In the genomic region with DNA sequence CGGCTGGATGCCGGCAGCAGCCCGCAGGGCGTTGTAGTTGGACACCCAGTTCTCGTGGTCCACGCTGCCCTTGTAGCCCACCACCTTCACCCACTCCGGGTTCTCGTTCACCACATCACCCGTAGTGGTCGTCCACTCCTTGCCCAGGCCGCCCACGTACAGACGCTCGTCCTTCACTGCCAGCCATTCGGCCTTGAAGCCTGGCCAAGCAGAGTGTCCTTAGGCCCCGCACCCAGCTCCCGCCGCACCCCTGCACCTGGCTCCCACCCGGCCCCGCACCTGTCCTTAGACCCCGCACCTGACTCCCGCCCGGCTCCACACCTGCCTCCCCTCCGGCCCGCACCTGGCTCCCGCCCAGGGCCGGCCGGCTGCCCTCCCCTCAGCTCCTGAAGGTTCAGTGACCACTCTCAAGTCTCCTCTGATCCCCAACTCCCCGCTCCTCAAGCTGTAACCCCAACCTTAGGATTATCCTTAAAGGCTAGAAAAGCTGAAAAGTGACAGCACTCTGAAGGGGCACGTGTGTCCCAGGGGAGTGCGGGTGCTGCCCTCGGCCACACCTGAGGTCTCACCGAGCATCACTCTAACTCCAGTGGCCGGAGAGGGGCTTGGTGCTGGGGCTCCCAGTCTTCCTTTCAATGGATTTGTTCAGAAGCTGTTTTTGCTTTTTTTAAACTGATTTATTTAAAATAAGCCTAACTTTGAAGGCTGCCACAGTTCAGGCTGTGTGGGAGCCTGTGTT, we compare ENCODE assay signal across 15 cellular contexts. TPM values are rescaled to one million over a fixed set of nuclear protein-coding genes. Genes with fewer than 3 reads are reported as not detected.
DNase-seq lines count a peak whose midpoint lies in the region; ATAC-seq and TF ChIP-seq lines count a peak whose summit lies in the region.
"Had no signal": no experiment of that assay in that cellular context is flagged by ENCODE, and none has a peak within 500 bp of the region (broad histone marks: within the 10 kb centered on the region; RNA-seq: fewer than 3 reads in every experiment).

No MANE protein-coding gene starts in this region.

- peaks cover 78% of the 10 kb centered on the region for H3K79me2 ChIP-seq in osteoblast (ENCODE audit: insufficient read depth, low read length)

- ATAC-seq in right cardiac atrium, result no peak
- no peak for ATAC-seq in left ventricle myocardium superior
- ATAC-seq in effector memory CD8-positive, alpha-beta T cell (replicated peaks), result no peak
- ATAC-seq in HG03354 (IDR thresholded peaks at IDR 0.05; ENCODE audit: poor library complexity, severe bottlenecking, unreplicated experiment), result no peak
- ATAC-seq: T-helper 17 cell had no signal

- H3K9me3 ChIP-seq in right cardiac atrium (ENCODE audit: control insufficient read depth, low read length) (no peaks in the 10 kb centered on the region), osteoblast (ENCODE audit: low read depth, low read length) (no peaks in the 10 kb centered on the region)

- H3K4me2 ChIP-seq in osteoblast (ENCODE audit: insufficient read depth, low read length), result no peak overlapping the region

- peaks cover 39% of the 10 kb centered on the region for H4K20me1 ChIP-seq in osteoblast (ENCODE audit: insufficient read depth, low read length)

- peak; percentile 13 to 73 (median 64) for DNase-seq in right cardiac atrium
- no peak for DNase-seq in left ventricle myocardium superior
- DNase-seq in effector memory CD8-positive, alpha-beta T cell, result no peak
- DNase-seq in osteoblast (ENCODE audit: insufficient read length, low spot score, missing footprints), result peak; percentile 62
- no peak for DNase-seq in stimulated activated CD4-positive, alpha-beta T cell treated with anti-CD3 and anti-CD28 coated beads, Interleukin-12 subunit alpha, Interleukin-12 subunit beta, amount 100 ng/mL, for 4 hours
- no peak for DNase-seq in Ammon's horn (ENCODE audit: low spot score)
- DNase-seq in middle frontal gyrus (ENCODE audit: extremely low spot score, low spot score), result no peak
- DNase-seq: activated CD4-positive, alpha-beta T cell treated with anti-CD3 and anti-CD28 coated beads for 1 hour; central memory CD4-positive, alpha-beta T cell; foreskin melanocyte; mesendoderm; NCI-H82; T-helper 17 cell had no signal

- peak overlapping the region; percentile 51 to 62 for H3K27ac Mint-ChIP-seq in effector memory CD8-positive, alpha-beta T cell
- H3K27ac Mint-ChIP-seq: activated naive CD4-positive, alpha-beta T cell treated with anti-CD3 and anti-CD28 coated beads, Interleukin-2, amount 50 U/mL, for 24 hours; T-helper 17 cell had no signal

- no peak for TF ChIP-seq CTCF in osteoblast (IDR thresholded peaks at IDR 0.05; ENCODE audit: extremely low read depth, low read depth, low read length)

- peaks cover 5 to 7% of the 10 kb centered on the region in 2 donors for H3K4me1 Mint-ChIP-seq in effector memory CD8-positive, alpha-beta T cell (ENCODE audit: low read depth in 2 of 2)
- H3K4me1 Mint-ChIP-seq: activated naive CD4-positive, alpha-beta T cell treated with anti-CD3 and anti-CD28 coated beads, Interleukin-2, amount 50 U/mL, for 24 hours had no signal

- H3K36me3 Mint-ChIP-seq in effector memory CD8-positive, alpha-beta T cell (ENCODE audit: insufficient read depth), result peaks cover 45% of the 10 kb centered on the region
- H3K36me3 Mint-ChIP-seq: activated naive CD4-positive, alpha-beta T cell treated with anti-CD3 and anti-CD28 coated beads, Interleukin-2, amount 50 U/mL, for 24 hours had no signal

- intact Hi-C loops in right cardiac atrium (cut with DNase I), result loop anchor here in 1 of 4 donors (10.0 kb wide), 1 partner anchor 400 kb away; no protein-coding TSS in a partner anchor
- intact Hi-C loops in left ventricle myocardium superior (cut with micrococcal nuclease), result no loop called here

- H3K27me3 ChIP-seq in right cardiac atrium (ENCODE audit: control insufficient read depth, insufficient read depth), result no peaks in the 10 kb centered on the region
- no peaks in the 10 kb centered on the region for H3K27me3 ChIP-seq in osteoblast (ENCODE audit: insufficient read depth, low read length)

- no peak overlapping the region for H3K4me3 Mint-ChIP-seq in effector memory CD8-positive, alpha-beta T cell
- H3K4me3 Mint-ChIP-seq: activated naive CD4-positive, alpha-beta T cell treated with anti-CD3 and anti-CD28 coated beads, Interleukin-2, amount 50 U/mL, for 24 hours; T-helper 17 cell had no signal

- no peak overlapping the region for H2AFZ ChIP-seq in osteoblast (ENCODE audit: low read length)

- 95% methylated on average over 34 of the region's 34 CpGs for WGBS in right cardiac atrium

- H3K4me3 ChIP-seq in right cardiac atrium (ENCODE audit: low read length), result no peak overlapping the region
- no peak overlapping the region for H3K4me3 ChIP-seq in osteoblast (ENCODE audit: insufficient read depth, low read length)

- peaks cover 62% of the 10 kb centered on the region for H3K36me3 ChIP-seq in osteoblast (ENCODE audit: insufficient read depth, low read length)

- peaks cover 6% of the 10 kb centered on the region for H3K4me1 ChIP-seq in right cardiac atrium (ENCODE audit: control insufficient read depth, insufficient read depth, low read length)
- H3K4me1 ChIP-seq in osteoblast (ENCODE audit: insufficient read depth, low read length), result peaks cover 9% of the 10 kb centered on the region

- H3K27me3 Mint-ChIP-seq in effector memory CD8-positive, alpha-beta T cell, result no peaks in the 10 kb centered on the region
- H3K27me3 Mint-ChIP-seq: activated naive CD4-positive, alpha-beta T cell treated with anti-CD3 and anti-CD28 coated beads, Interleukin-2, amount 50 U/mL, for 24 hours; T-helper 17 cell had no signal

- H3K27ac ChIP-seq in right cardiac atrium (ENCODE audit: low read length), result no peak overlapping the region
- H3K27ac ChIP-seq in osteoblast (ENCODE audit: low read depth, low read length), result no peak overlapping the region

- no peaks in the 10 kb centered on the region for H3K9me3 Mint-ChIP-seq in effector memory CD8-positive, alpha-beta T cell
- H3K9me3 Mint-ChIP-seq: activated naive CD4-positive, alpha-beta T cell treated with anti-CD3 and anti-CD28 coated beads, Interleukin-2, amount 50 U/mL, for 24 hours had no signal

RNA-seq across cellular contexts. Expression of a gene that starts 14.4 kb away (rescaled TPM):
- total RNA-seq in right cardiac atrium (10 to 100 TPM; 28.1 to 38.8 (median 33.3) TPM), left ventricle myocardium superior (28.2 TPM), osteoblast (49.2 and 51.3 TPM in 2 replicates)
- 13.6 TPM for polyA plus RNA-seq in right cardiac atrium

RNA-seq across cellular contexts. Expression of a gene that starts 15.5 kb away (rescaled TPM):
- 100 to 1,000 TPM; 439 to 581 (median 506) TPM for total RNA-seq in right cardiac atrium
- 397 TPM for polyA plus RNA-seq in right cardiac atrium
- total RNA-seq in left ventricle myocardium superior, result 822 TPM
- total RNA-seq in osteoblast, result 388 and 457 TPM in 2 replicates

RNA-seq across cellular contexts. Expression of a gene that starts 28.8 kb away (rescaled TPM):
- total RNA-seq in right cardiac atrium (100 to 1,000 TPM; 232 to 655 (median 355) TPM), left ventricle myocardium superior (247 TPM), osteoblast (13.8 and 14.4 TPM in 2 replicates)
- 286 TPM for polyA plus RNA-seq in right cardiac atrium

Comparison
In these comparisons a context has a peak if more than half of its experiments do, and no peak if none do; other contexts are left out.
1. DNase-seq: peak in right cardiac atrium (3 of 3) and osteoblast (single experiment); none in left ventricle myocardium superior (single experiment), effector memory CD8-positive, alpha-beta T cell (0 of 3), stimulated activated CD4-positive, alpha-beta T cell treated with anti-CD3 and anti-CD28 coated beads, Interleukin-12 subunit alpha, Interleukin-12 subunit beta, amount 100 ng/mL, for 4 hours (single experiment), Ammon's horn (single experiment) and middle frontal gyrus (single experiment).
2. RNA of a gene that starts 28.8 kb away (total RNA-seq): 232 to 655 TPM in right cardiac atrium and 247 TPM in left ventricle myocardium superior (single experiment); 13.8 to 14.4 TPM in osteoblast; every median in the first group is over 10 times any median in the second.